ENCODE assay signal across 26 cellular contexts in genomic region chr11:122313581-122313980, GRCh38.
"Had no signal": no experiment of that assay in that cellular context is flagged by ENCODE, and none has a peak within 500 bp of the region (broad histone marks: within the 10 kb centered on the region; RNA-seq: fewer than 3 reads in every experiment).

No MANE protein-coding gene starts in this region.

- DNase-seq: dermis blood vessel endothelial cell; effector memory CD4-positive, alpha-beta T cell; erythroblast; esophagus squamous epithelium; head of caudate nucleus; kidney; left cardiac atrium; left lung; lower lobe of right lung; naive thymus-derived CD8-positive, alpha-beta T cell; nephron progenitor cell; nucleus accumbens; sigmoid colon; spleen; stimulated activated CD4-positive, alpha-beta T cell treated with anti-CD3 and anti-CD28 coated beads, Interleukin-4, amount 100 ng/mL, for 4 hours; stimulated activated naive B cell treated with anti-CD40 and anti-IgM and Interleukin-4, amounts not matched to agents 10 μg/mL and 1 μg/mL and 100 μg/mL, for 72 hours; upper lobe of right lung; uterus had no signal

- H3K4me3 ChIP-seq: coronary artery, esophagus squamous epithelium, left lung, lower lobe of right lung, prostate gland, right atrium auricular region, sigmoid colon, skin epidermis, spleen, thoracic aorta, tibial nerve, upper lobe of right lung, uterus had no signal

- ATAC-seq: left cardiac atrium; left lung; lower lobe of right lung; naive thymus-derived CD8-positive, alpha-beta T cell; stimulated activated naive B cell treated with anti-CD40 and anti-IgM and Interleukin-4, amounts not matched to agents 10 μg/mL and 1 μg/mL and 100 μg/mL, for 72 hours; upper lobe of right lung had no signal

- H3K36me3 ChIP-seq: esophagus squamous epithelium, left lung, lower lobe of right lung, prostate gland, right atrium auricular region, sigmoid colon, spleen, thoracic aorta, tibial nerve, upper lobe of right lung, uterus had no signal

- H3K4me1 ChIP-seq: left lung, prostate gland, spleen, upper lobe of right lung, uterus had no signal

- H3K27ac ChIP-seq: coronary artery, esophagus squamous epithelium, left lung, lower lobe of right lung, prostate gland, right atrium auricular region, sigmoid colon, skin epidermis, spleen, thoracic aorta, tibial nerve, upper lobe of right lung, uterus had no signal

- H3K9me3 ChIP-seq: esophagus squamous epithelium, left lung, lower lobe of right lung, prostate gland, right atrium auricular region, sigmoid colon, spleen, thoracic aorta, tibial nerve, upper lobe of right lung, uterus had no signal

- H3K27me3 ChIP-seq: esophagus squamous epithelium, left lung, right atrium auricular region, sigmoid colon, tibial nerve, upper lobe of right lung, uterus had no signal

- FAIRE-seq: endothelial cell of umbilical vein, frontal cortex, kidney had no signal
